8 cellular contexts compared by ENCODE assay signal in the genomic region with DNA sequence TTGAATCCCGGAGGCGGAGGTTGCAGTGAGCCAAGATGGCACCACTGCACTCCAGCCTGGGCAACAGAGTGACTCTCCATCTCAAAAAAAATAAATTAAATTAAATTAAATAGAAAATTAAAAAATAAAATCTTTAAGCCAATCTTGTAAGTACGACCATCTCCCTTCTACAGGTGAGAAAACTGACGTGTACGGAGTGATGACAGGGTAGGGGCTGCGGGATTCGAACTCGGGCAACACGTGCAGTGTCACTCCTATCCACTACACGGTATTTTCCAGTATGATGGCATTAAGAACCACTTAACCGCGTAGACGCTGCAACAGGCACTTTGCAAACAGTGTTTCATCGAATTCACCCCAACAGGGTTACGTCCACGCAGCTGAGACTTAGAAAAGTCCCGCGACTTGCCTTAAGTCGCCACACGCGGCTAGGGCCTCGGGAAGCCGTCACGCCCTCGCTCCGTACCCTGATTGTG. TPM values are rescaled to one million over a fixed set of nuclear protein-coding genes. Genes with fewer than 3 reads are reported as not detected.
A peak's percentile ranks its signal among the peaks of the same experiment; 100 is the strongest.
DNase-seq lines count a peak whose midpoint lies in the region; ATAC-seq and TF ChIP-seq lines count a peak whose summit lies in the region.

No MANE protein-coding gene starts in this region.

- TF ChIP-seq CTCF in colonic mucosa (IDR thresholded peaks at IDR 0.05): no peak

- DNase-seq in NCI-H526 (lab: John Stamatoyannopoulos, UW) (peak; percentile 36 to 47), NCI-H526 treated with DMSO at 0.1 percent for 48 hours (lab: John Stamatoyannopoulos, UW) (no peak), SK-N-MC (ENCODE audit: low read depth, low spot score) (no peak), colonic mucosa (no peak), DMS114 treated with DMSO at 0.1 percent for 48 hours (lab: John Stamatoyannopoulos, UW; ENCODE audit: unreplicated experiment) (no peak)

- no peaks in the 10 kb centered on the region for H3K27me3 ChIP-seq in colonic mucosa
- no peaks in the 10 kb centered on the region for H3K27me3 ChIP-seq in mononuclear cell (ENCODE audit: insufficient read depth, low read length)

- WGBS in urinary bladder: 13% methylated on average over 26 of the region's 26 CpGs

- intact Hi-C loops in colonic mucosa (cut with DNase I): no loop called here

- H3K27ac ChIP-seq in SK-N-MC: no peak overlapping the region
- no peak overlapping the region for H3K27ac ChIP-seq in colonic mucosa
- H3K27ac ChIP-seq in urinary bladder (ENCODE audit: low read depth): no peak overlapping the region

- H3K9me3 ChIP-seq in SK-N-MC (ENCODE audit: low read depth, low read length) (no peaks in the 10 kb centered on the region), colonic mucosa (no peaks in the 10 kb centered on the region), mononuclear cell (ENCODE audit: low read depth, low read length) (no peaks in the 10 kb centered on the region)

- ATAC-seq in GM19035 (IDR thresholded peaks at IDR 0.05; ENCODE audit: unreplicated experiment): no peak

- no peaks in the 10 kb centered on the region for H3K4me1 ChIP-seq in colonic mucosa
- H3K4me1 ChIP-seq in mononuclear cell (ENCODE audit: insufficient read depth, low read length): peaks cover 22% of the 10 kb centered on the region
- H3K4me1 ChIP-seq in urinary bladder (ENCODE audit: insufficient read depth): no peaks in the 10 kb centered on the region

- H3K4me3 ChIP-seq in SK-N-MC (peak overlapping the region; percentile 85), colonic mucosa (peak overlapping the region; percentile 91), mononuclear cell (ENCODE audit: low read length) (peak overlapping the region; percentile 94), urinary bladder (ENCODE audit: low read depth, low read length) (peak overlapping the region; percentile 89)

- H3K9ac ChIP-seq in SK-N-MC (ENCODE audit: insufficient read length) (peak overlapping the region; percentile 76), colonic mucosa (ENCODE audit: low read depth in 2 of 2, low read length in 2 of 2) (peak overlapping the region; percentile 92 to 99)

- H3K36me3 ChIP-seq in SK-N-MC (ENCODE audit: insufficient read depth, low read length) (no peaks in the 10 kb centered on the region), colonic mucosa (no peaks in the 10 kb centered on the region), urinary bladder (ENCODE audit: insufficient read depth) (no peaks in the 10 kb centered on the region)

RNA-seq across cellular contexts. Expression of a gene that starts 0.7 kb away (rescaled TPM):
- total RNA-seq in colonic mucosa (10 to 100 TPM; 46.5 to 48.3 TPM), mononuclear cell (16.7 TPM), urinary bladder (28.7 TPM)
- 22.1 TPM for polyA plus RNA-seq in urinary bladder

RNA-seq across cellular contexts. Expression of a gene that starts 14.6 kb away (rescaled TPM):
- 10 to 100 TPM; 27.7 to 29.7 TPM for total RNA-seq in colonic mucosa
- total RNA-seq in mononuclear cell: 2.9 TPM
- total RNA-seq in urinary bladder: 13.4 TPM
- 22.0 TPM for polyA plus RNA-seq in urinary bladder

Comparison
In these comparisons a context has a peak if more than half of its experiments do, and no peak if none do; other contexts are left out.
1. DNase-seq: peak in NCI-H526 (2 of 2); none in NCI-H526 treated with DMSO at 0.1 percent for 48 hours (single experiment), SK-N-MC (single experiment), colonic mucosa (single experiment) and DMS114 treated with DMSO at 0.1 percent for 48 hours (single experiment).
2. Peak in every context shown above with its lines, with median percentiles within 50 percentile points of each other: H3K4me3 ChIP-seq.